Comparison of ENCODE assay signal across 8 cellular contexts in genomic region chr14:68520637-68521556, GRCh38.
DNase-seq lines count a peak whose midpoint lies in the region; ATAC-seq, FAIRE-seq and TF ChIP-seq lines count a peak whose summit lies in the region.
"Had no signal": no experiment of that assay in that cellular context is flagged by ENCODE, and none has a peak within 500 bp of the region (broad histone marks: within the 10 kb centered on the region; RNA-seq: fewer than 3 reads in every experiment).

No MANE protein-coding gene starts in this region.

- no peaks in the 10 kb centered on the region; the same call in 2 of the 3 replicates for H3K9me3 ChIP-seq in GM12878 (replicated peaks; ENCODE audit: control insufficient read depth, insufficient read depth, low read length)
- no peaks in the 10 kb centered on the region for H3K9me3 ChIP-seq in lower lobe of right lung
- no peaks in the 10 kb centered on the region for H3K9me3 ChIP-seq in tibial nerve
- H3K9me3 ChIP-seq in CD8-positive, alpha-beta memory T cell (ENCODE audit: low read length) = no peaks in the 10 kb centered on the region

- no peak overlapping the region for H3K9ac ChIP-seq in GM12878 (ENCODE audit: control insufficient read depth, insufficient read depth, low read length)

- H3K4me2 ChIP-seq in GM12878 (ENCODE audit: control insufficient read depth, insufficient read depth) = no peak overlapping the region

- no TSS peak for BruUV-seq in GM12878 (replicated peaks; lab: Mats Ljungman, UMichigan)

- RAD21 ChIA-PET in GM12878 (lab: Charles Lee; ENCODE audit: unreplicated experiment) = interaction anchor here (0.9 to 2.4 kb wide), 7 partner anchors 8 to 143 kb away, joined by 3 to 21 read pairs (median 4); no protein-coding TSS in a partner anchor

- no peak for FAIRE-seq in GM12878 (lab: Jason Lieb, UNC)
- FAIRE-seq: GM12891 had no signal

- H2AFZ ChIP-seq in GM12878 (ENCODE audit: control insufficient read depth, low read depth, low read length) = no peak overlapping the region

- no peaks in the 10 kb centered on the region for H3K36me3 ChIP-seq in GM12878 (ENCODE audit: control insufficient read depth in 2 of 2, insufficient read depth in 2 of 2, low read length in 1 of 2)
- no peaks in the 10 kb centered on the region for H3K36me3 ChIP-seq in lower lobe of right lung
- no peaks in the 10 kb centered on the region for H3K36me3 ChIP-seq in tibial nerve
- no peaks in the 10 kb centered on the region for H3K36me3 ChIP-seq in CD8-positive, alpha-beta memory T cell (ENCODE audit: insufficient read depth, low read length)

- POLR2A ChIA-PET in GM12878 (lab: Charles Lee) = interaction anchor here (4.5 kb wide), 1 partner anchor 14 kb away, joined by 20 read pairs; no protein-coding TSS in a partner anchor
- POLR2A ChIA-PET in CD8-positive, alpha-beta memory T cell (lab: Charles Lee) = no interaction called here

- H3K4me3 ChIP-seq in GM12878 (no peak overlapping the region), lower lobe of right lung (no peak overlapping the region), tibial nerve (no peak overlapping the region)
- H3K4me3 ChIP-seq in CD8-positive, alpha-beta memory T cell (ENCODE audit: low read length) = no peak overlapping the region

- ATAC-seq in GM12878 (peak; percentile 44), lower lobe of right lung (peak; percentile 95 to 97), GM19328 (IDR thresholded peaks at IDR 0.05; ENCODE audit: unreplicated experiment) (no peak)

- H3K4me1 Mint-ChIP-seq in CD8-positive, alpha-beta memory T cell = peaks cover 8 to 10% (median 9%) of the 10 kb centered on the region in 3 donors

- peaks cover 0 to 4% of the 10 kb centered on the region in 2 donors for H3K27me3 Mint-ChIP-seq in CD8-positive, alpha-beta memory T cell

- no peaks in the 10 kb centered on the region for H3K79me2 ChIP-seq in GM12878 (ENCODE audit: control insufficient read depth, insufficient read depth, low read length)

- TF ChIP-seq POLR2A in GM12878 (IDR thresholded peaks at IDR 0.05; ENCODE audit: low read depth, low read length) (no peak), tibial nerve (IDR thresholded peaks at IDR 0.05) (no peak)

- H3K27me3 ChIP-seq in GM12878 (replicated peaks in 1 of 2; ENCODE audit: control insufficient read depth in 2 of 2, insufficient read depth in 2 of 2, low read length in 1 of 2) (no peaks in the 10 kb centered on the region), lower lobe of right lung (ENCODE audit: low read depth) (no peaks in the 10 kb centered on the region), tibial nerve (no peaks in the 10 kb centered on the region)
- H3K27me3 ChIP-seq in CD8-positive, alpha-beta memory T cell (ENCODE audit: insufficient read depth, low read length, poor library complexity, severe bottlenecking) = no peaks in the 10 kb centered on the region

- TF ChIP-seq EP300 in Ishikawa (IDR thresholded peaks at IDR 0.05; ENCODE audit: borderline replicate concordance) (peak; percentile 77; the same call in 1 of the 2 replicates), GM12878 (IDR thresholded peaks at IDR 0.05; ENCODE audit: borderline replicate concordance in 1 of 2, control insufficient read depth in 1 of 2, low read depth in 2 of 2, low read length in 2 of 2) (no peak), tibial nerve (IDR thresholded peaks at IDR 0.05) (no peak)

- H3K27ac Mint-ChIP-seq in CD8-positive, alpha-beta memory T cell = peak overlapping the region in 2 of 8 donors; percentile 60 to 76

- no peaks in the 10 kb centered on the region for H3K9me3 Mint-ChIP-seq in CD8-positive, alpha-beta memory T cell

- H3K4me3 Mint-ChIP-seq in CD8-positive, alpha-beta memory T cell = no peak overlapping the region

- TF ChIP-seq CTCF in GM12878 (IDR thresholded peaks at IDR 0.05 in 2 of 3, conservative IDR thresholded peaks at IDR 0.05 in 1 of 3; ENCODE audit: control insufficient read depth in 2 of 3, extremely low read depth in 1 of 3, insufficient read depth in 1 of 3, low read depth in 3 of 3, low read length in 3 of 3) (no peak), lower lobe of right lung (IDR thresholded peaks at IDR 0.05) (no peak), tibial nerve (IDR thresholded peaks at IDR 0.05) (no peak)

- SMC1A ChIA-PET in GM12878 (lab: Charles Lee; ENCODE audit: uncharacterized antibody, unreplicated experiment) = interaction anchor here (0.7 to 6.8 kb wide), 25 partner anchors 9 to 268 kb away, joined by 3 to 55 read pairs (median 3); no protein-coding TSS in a partner anchor

- WGBS in GM12878 (ENCODE audit: insufficient coverage, insufficient replicate concordance, low lambda C conversion rate, missing lambda C conversion rate) = 89% methylated on average over 5 of the region's 5 CpGs
- WGBS in tibial nerve, 2 donors = 75 to 82% methylated on average over 5 of the region's 5 CpGs

- CTCF ChIA-PET in GM12878 (lab: Yijun Ruan, JAX) = interaction anchor here (1.9 to 2.6 kb wide), 4 partner anchors 7 to 269 kb away, joined by 6 to 9 read pairs (median 7); no protein-coding TSS in a partner anchor
- CTCF ChIA-PET in CD8-positive, alpha-beta memory T cell (lab: Charles Lee) = interaction anchor here (0.6 to 2.8 kb wide), 3 partner anchors 13 to 572 kb away, joined by 3 to 9 read pairs (median 4); no protein-coding TSS in a partner anchor

- intact Hi-C loops in GM12878 (cut with micrococcal nuclease; ENCODE audit: unreplicated experiment) = no loop called here
- intact Hi-C loops in lower lobe of right lung (cut with DNase I) = no loop called here

- H3K4me1 ChIP-seq in GM12878 (ENCODE audit: control insufficient read depth, insufficient read depth, low read length) (peaks cover 15% of the 10 kb centered on the region), lower lobe of right lung (peaks cover 51% of the 10 kb centered on the region), tibial nerve (peaks cover 0 to 84% (median 47%) of the 10 kb centered on the region in 4 donors)
- H3K4me1 ChIP-seq in CD8-positive, alpha-beta memory T cell (ENCODE audit: insufficient read depth, low read length) = peaks cover 6% of the 10 kb centered on the region

- no peaks in the 10 kb centered on the region for H4K20me1 ChIP-seq in GM12878 (ENCODE audit: control insufficient read depth, insufficient read depth)

- peaks cover 0 to 12% (median 2%) of the 10 kb centered on the region in 3 donors for H3K36me3 Mint-ChIP-seq in CD8-positive, alpha-beta memory T cell

- H3K27ac ChIP-seq in GM12878 (ENCODE audit: control insufficient read depth, insufficient read depth) = no peak overlapping the region
- peak overlapping the region; percentile 83 for H3K27ac ChIP-seq in lower lobe of right lung
- peak overlapping the region in 3 of 4 donors; percentile 66 to 86 (median 84) for H3K27ac ChIP-seq in tibial nerve
- H3K27ac ChIP-seq in CD8-positive, alpha-beta memory T cell (ENCODE audit: low read depth, low read length) = no peak overlapping the region
- no peak overlapping the region for H3K27ac ChIP-seq in caudate nucleus (ENCODE audit: low read depth, low read length)

- no peak for DNase-seq in GM12878 (ENCODE audit: low read depth, low spot score)
- peak; percentile 73 for DNase-seq in lower lobe of right lung
- no peak for DNase-seq in tibial nerve (ENCODE audit: low spot score in 2 of 2)
- DNase-seq in CD8-positive, alpha-beta memory T cell = no peak
- no peak for DNase-seq in caudate nucleus (lab: John Stamatoyannopoulos, UW)

- in situ Hi-C loops in GM12878 (cut with MboI) = no loop called here

- TF ChIP-seq RAD21 in Ishikawa (IDR thresholded peaks at IDR 0.05; ENCODE audit: low read depth) (no peak), GM12878 (IDR thresholded peaks at IDR 0.05; ENCODE audit: insufficient read depth, low read depth, low read length) (no peak)

TF ChIP-seq in Ishikawa, 13 proteins besides CTCF, POLR2A, EP300 and RAD21 (continues in another document):
- TF ChIP-seq USF1 (IDR thresholded peaks at IDR 0.05) (no peak), NFIC (IDR thresholded peaks at IDR 0.05) (peak; percentile 60; the same call in 1 of the 2 replicates), FOXM1 (IDR thresholded peaks at IDR 0.05; ENCODE audit: borderline replicate concordance, low read depth) (no peak), TCF12 (IDR thresholded peaks at IDR 0.05; ENCODE audit: low read depth) (peak; percentile 91), TEAD4 (IDR thresholded peaks at IDR 0.05) (peak; percentile 94), MAX (IDR thresholded peaks at IDR 0.05) (peak; percentile 81)

TF ChIP-seq in GM12878, 131 proteins besides CTCF, POLR2A, EP300 and RAD21 (continues in another document):
- TF ChIP-seq CBFB (IDR thresholded peaks at IDR 0.05; ENCODE audit: low read depth) (no peak), CBX5 (IDR thresholded peaks at IDR 0.05; ENCODE audit: low read depth) (no peak), SREBF2 (IDR thresholded peaks at IDR 0.05; ENCODE audit: low read length) (no peak), ATF2 (IDR thresholded peaks at IDR 0.05; ENCODE audit: low read length) (no peak), CHD1 (IDR thresholded peaks at IDR 0.05; ENCODE audit: low read depth, low read length) (no peak), HSF1 (IDR thresholded peaks at IDR 0.05; ENCODE audit: low read depth, low read length) (no peak), MAX (IDR thresholded peaks at IDR 0.05; ENCODE audit: low read depth, low read length) (no peak), RAD51 (IDR thresholded peaks at IDR 0.05) (no peak)

Comparison
In these comparisons a context has a peak if more than half of its experiments do, and no peak if none do; other contexts are left out.
1. H3K27ac ChIP-seq: peak in lower lobe of right lung (single experiment) and tibial nerve (3 of 4); none in GM12878 (single experiment), CD8-positive, alpha-beta memory T cell (single experiment) and caudate nucleus (single experiment).